Comparison of ENCODE assay signal across 2 cellular contexts in the genomic region with DNA sequence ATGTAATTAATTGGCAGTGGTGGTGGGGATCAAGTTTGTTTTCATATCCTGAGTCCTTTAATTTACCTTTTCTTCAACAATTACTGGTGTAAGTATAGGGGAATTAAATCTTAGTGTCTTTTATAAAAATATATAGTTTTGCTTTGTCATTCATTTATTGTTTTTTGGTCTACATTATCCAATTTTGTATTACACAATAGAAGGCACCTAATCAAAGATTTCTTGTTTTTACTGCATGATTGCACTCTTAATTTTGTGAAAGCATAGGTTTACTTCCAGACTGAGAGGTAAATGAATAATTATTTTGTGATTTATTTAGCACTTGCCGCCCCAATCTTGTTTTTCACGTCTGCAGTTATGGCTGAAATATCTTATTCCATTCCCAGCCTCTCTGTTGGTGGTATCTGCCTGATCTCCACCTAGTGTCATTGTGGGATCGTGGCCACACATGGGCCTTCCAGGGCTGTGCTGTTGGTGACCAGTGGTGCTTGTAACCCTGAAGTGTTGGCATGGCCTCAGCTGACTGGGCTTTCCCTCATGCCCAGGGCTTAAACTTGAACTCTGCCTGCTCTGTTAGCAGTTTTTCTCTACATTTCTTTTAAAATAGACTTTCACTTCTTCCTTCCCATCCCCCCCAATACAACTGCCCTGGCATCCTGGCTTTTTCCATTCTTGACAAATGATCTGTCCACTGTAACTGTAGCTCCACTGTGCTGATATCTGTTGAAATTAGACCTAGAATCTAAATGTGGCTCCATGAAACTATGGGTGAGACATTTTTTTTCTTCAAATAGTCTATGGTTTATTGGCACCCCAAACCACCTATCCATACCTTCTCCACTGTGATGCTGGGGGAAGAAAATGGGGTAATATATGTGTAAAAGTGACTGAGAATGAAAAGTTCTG.
TF ChIP-seq lines count a peak whose summit lies in the region.

No MANE protein-coding gene starts in this region.

TF ChIP-seq in GM23338, 12 proteins besides CTCF, POLR2A, EP300 and RAD21:
- no peak for TF ChIP-seq STAT1 (IDR thresholded peaks at IDR 0.05; ENCODE audit: unreplicated experiment)
- TF ChIP-seq, protein P1, sequence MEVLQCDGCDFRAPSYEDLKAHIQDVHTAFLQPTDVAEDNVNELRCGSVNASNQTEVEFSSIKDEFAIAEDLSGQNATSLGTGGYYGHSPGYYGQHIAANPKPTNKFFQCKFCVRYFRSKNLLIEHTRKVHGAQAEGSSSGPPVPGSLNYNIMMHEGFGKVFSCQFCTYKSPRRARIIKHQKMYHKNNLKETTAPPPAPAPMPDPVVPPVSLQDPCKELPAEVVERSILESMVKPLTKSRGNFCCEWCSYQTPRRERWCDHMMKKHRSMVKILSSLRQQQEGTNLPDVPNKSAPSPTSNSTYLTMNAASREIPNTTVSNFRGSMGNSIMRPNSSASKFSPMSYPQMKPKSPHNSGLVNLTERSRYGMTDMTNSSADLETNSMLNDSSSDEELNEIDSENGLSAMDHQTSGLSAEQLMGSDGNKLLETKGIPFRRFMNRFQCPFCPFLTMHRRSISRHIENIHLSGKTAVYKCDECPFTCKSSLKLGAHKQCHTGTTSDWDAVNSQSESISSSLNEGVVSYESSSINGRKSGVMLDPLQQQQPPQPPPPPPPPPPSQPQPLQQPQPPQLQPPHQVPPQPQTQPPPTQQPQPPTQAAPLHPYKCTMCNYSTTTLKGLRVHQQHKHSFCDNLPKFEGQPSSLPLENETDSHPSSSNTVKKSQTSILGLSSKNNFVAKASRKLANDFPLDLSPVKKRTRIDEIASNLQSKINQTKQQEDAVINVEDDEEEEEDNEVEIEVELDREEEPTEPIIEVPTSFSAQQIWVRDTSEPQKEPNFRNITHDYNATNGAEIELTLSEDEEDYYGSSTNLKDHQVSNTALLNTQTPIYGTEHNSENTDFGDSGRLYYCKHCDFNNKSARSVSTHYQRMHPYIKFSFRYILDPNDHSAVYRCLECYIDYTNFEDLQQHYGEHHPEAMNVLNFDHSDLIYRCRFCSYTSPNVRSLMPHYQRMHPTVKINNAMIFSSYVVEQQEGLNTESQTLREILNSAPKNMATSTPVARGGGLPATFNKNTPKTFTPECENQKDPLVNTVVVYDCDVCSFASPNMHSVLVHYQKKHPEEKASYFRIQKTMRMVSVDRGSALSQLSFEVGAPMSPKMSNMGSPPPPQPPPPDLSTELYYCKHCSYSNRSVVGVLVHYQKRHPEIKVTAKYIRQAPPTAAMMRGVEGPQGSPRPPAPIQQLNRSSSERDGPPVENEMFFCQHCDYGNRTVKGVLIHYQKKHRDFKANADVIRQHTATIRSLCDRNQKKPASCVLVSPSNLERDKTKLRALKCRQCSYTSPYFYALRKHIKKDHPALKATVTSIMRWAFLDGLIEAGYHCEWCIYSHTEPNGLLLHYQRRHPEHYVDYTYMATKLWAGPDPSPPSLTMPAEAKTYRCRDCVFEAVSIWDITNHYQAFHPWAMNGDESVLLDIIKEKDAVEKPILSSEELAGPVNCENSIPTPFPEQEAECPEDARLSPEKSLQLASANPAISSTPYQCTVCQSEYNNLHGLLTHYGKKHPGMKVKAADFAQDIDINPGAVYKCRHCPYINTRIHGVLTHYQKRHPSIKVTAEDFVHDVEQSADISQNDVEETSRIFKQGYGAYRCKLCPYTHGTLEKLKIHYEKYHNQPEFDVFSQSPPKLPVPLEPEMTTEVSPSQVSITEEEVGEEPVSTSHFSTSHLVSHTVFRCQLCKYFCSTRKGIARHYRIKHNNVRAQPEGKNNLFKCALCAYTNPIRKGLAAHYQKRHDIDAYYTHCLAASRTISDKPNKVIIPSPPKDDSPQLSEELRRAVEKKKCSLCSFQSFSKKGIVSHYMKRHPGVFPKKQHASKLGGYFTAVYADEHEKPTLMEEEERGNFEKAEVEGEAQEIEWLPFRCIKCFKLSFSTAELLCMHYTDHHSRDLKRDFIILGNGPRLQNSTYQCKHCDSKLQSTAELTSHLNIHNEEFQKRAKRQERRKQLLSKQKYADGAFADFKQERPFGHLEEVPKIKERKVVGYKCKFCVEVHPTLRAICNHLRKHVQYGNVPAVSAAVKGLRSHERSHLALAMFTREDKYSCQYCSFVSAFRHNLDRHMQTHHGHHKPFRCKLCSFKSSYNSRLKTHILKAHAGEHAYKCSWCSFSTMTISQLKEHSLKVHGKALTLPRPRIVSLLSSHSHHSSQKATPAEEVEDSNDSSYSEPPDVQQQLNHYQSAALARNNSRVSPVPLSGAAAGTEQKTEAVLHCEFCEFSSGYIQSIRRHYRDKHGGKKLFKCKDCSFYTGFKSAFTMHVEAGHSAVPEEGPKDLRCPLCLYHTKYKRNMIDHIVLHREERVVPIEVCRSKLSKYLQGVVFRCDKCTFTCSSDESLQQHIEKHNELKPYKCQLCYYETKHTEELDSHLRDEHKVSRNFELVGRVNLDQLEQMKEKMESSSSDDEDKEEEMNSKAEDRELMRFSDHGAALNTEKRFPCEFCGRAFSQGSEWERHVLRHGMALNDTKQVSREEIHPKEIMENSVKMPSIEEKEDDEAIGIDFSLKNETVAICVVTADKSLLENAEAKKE (CRISPR knock-in tag; IDR thresholded peaks at IDR 0.05), result no peak
- no peak for TF ChIP-seq JUNB (IDR thresholded peaks at IDR 0.05; ENCODE audit: unreplicated experiment)

TF ChIP-seq in HepG2, 621 proteins besides CTCF, POLR2A, EP300 and RAD21:
- TF ChIP-seq HOXA5 (CRISPR knock-in tag; IDR thresholded peaks at IDR 0.05) (no peak), ZNF766 (CRISPR knock-in tag; IDR thresholded peaks at IDR 0.05; ENCODE audit: borderline replicate concordance) (no peak), CEBPB (IDR thresholded peaks at IDR 0.05; ENCODE audit: borderline replicate concordance, low read depth, low read length) (peak; percentile 14; the same call in 1 of the 2 replicates), MTA1 (CRISPR knock-in tag; IDR thresholded peaks at IDR 0.05; ENCODE audit: borderline replicate concordance) (no peak)
